Comparison of ENCODE assay signal across 8 cellular contexts in genomic region chr11:26286472-26287066, GRCh38. TPM values are rescaled to one million over a fixed set of nuclear protein-coding genes. Genes with fewer than 3 reads are reported as not detected.
A peak's percentile ranks its signal among the peaks of the same experiment; 100 is the strongest.
DNase-seq lines count a peak whose midpoint lies in the region; ATAC-seq, FAIRE-seq and TF ChIP-seq lines count a peak whose summit lies in the region.

No MANE protein-coding gene starts in this region.

- H3K9me1 ChIP-seq in keratinocyte (ENCODE audit: control insufficient read depth, extremely low read depth, insufficient read depth, low read length): no peaks in the 10 kb centered on the region

- H4K20me1 ChIP-seq in keratinocyte (ENCODE audit: control insufficient read depth, extremely low read depth, insufficient read depth, low read length): no peaks in the 10 kb centered on the region

- in situ Hi-C loops in SK-MEL-5 (cut with HindIII; ENCODE audit: low pct_unique_long_range_greater_than_20kb, low sequenced_read_pairs): no loop called here

- TF ChIP-seq CTCF in HFFc6 (IDR thresholded peaks at IDR 0.05) (peak; percentile 71), keratinocyte (optimal IDR thresholded peaks at IDR 0.05 in 1 of 3, IDR thresholded peaks at IDR 0.05 in 1 of 3, conservative IDR thresholded peaks at IDR 0.05 in 1 of 3; ENCODE audit: extremely low read depth in 1 of 3, insufficient read depth in 2 of 3, low read length in 3 of 3) (peak; percentile 44 to 66 (median 50))

- H3K27me3 ChIP-seq in keratinocyte (ENCODE audit: control insufficient read depth, extremely low read depth, insufficient read depth, low read length): no peaks in the 10 kb centered on the region

- peak; percentile 55 for DNase-seq in D341Med (ENCODE audit: low spot score)
- no peak for DNase-seq in HFFc6
- DNase-seq in SK-MEL-5 (ENCODE audit: low read depth, low spot score): peak; percentile 61
- DNase-seq in keratinocyte (ENCODE audit: low read depth, low spot score): no peak
- no peak for DNase-seq in activated naive CD4-positive, alpha-beta T cell treated with Interleukin-2 at 50 U/mL for 16 hours
- no peak for DNase-seq in cardiac septum (ENCODE audit: low spot score)
- no peak for DNase-seq in pons (ENCODE audit: low spot score)
- no peak for DNase-seq in stimulated activated naive CD8-positive, alpha-beta T cell treated with anti-CD3 and anti-CD28 coated beads, Interleukin-15, amount 100 ng/mL, for 72 hours

- dilution Hi-C loops in keratinocyte (cut with MboI; ENCODE audit: extremely low pct_ligation_motif_present, low sequenced_read_pairs): no loop called here

- no peak overlapping the region for H3K27ac Mint-ChIP-seq in HFFc6
- no peak overlapping the region for H3K27ac Mint-ChIP-seq in stimulated activated naive CD8-positive, alpha-beta T cell treated with anti-CD3 and anti-CD28 coated beads, Interleukin-15, amount 100 ng/mL, for 72 hours

- H3K4me1 Mint-ChIP-seq in HFFc6 (ENCODE audit: low read depth): peaks cover 21% of the 10 kb centered on the region
- peaks cover 8% of the 10 kb centered on the region for H3K4me1 Mint-ChIP-seq in stimulated activated naive CD8-positive, alpha-beta T cell treated with anti-CD3 and anti-CD28 coated beads, Interleukin-15, amount 100 ng/mL, for 72 hours

- H2AFZ ChIP-seq in keratinocyte (ENCODE audit: control insufficient read depth, low read length): no peak overlapping the region

- H3K27ac ChIP-seq in keratinocyte (ENCODE audit: control insufficient read depth, insufficient read depth, low read length): no peak overlapping the region

- no peak overlapping the region for H3K9ac ChIP-seq in keratinocyte (ENCODE audit: control insufficient read depth, extremely low read depth, insufficient read depth, low read length)

- H3K79me2 ChIP-seq in keratinocyte (ENCODE audit: control insufficient read depth, insufficient read depth, low read length): no peaks in the 10 kb centered on the region

- no peak overlapping the region for H3K4me3 ChIP-seq in keratinocyte (ENCODE audit: control insufficient read depth in 2 of 3, extremely low read depth in 1 of 3, insufficient read depth in 2 of 3, low read depth in 1 of 3, low read length in 3 of 3)

- peak overlapping the region; percentile 47 for H3K4me3 Mint-ChIP-seq in HFFc6
- no peak overlapping the region for H3K4me3 Mint-ChIP-seq in stimulated activated naive CD8-positive, alpha-beta T cell treated with anti-CD3 and anti-CD28 coated beads, Interleukin-15, amount 100 ng/mL, for 72 hours

- peak; percentile 9 for FAIRE-seq in keratinocyte (lab: Jason Lieb, UNC)

- H3K27me3 Mint-ChIP-seq in HFFc6 (ENCODE audit: insufficient read depth): peaks cover 5% of the 10 kb centered on the region; the same call in 1 of the 2 replicates
- H3K27me3 Mint-ChIP-seq in stimulated activated naive CD8-positive, alpha-beta T cell treated with anti-CD3 and anti-CD28 coated beads, Interleukin-15, amount 100 ng/mL, for 72 hours: peaks cover 13% of the 10 kb centered on the region

- H3K9me3 ChIP-seq in keratinocyte (ENCODE audit: control insufficient read depth, low read depth, low read length): no peaks in the 10 kb centered on the region

- no peaks in the 10 kb centered on the region for H3K4me1 ChIP-seq in keratinocyte (ENCODE audit: control insufficient read depth, extremely low read depth, insufficient read depth, low read length)

- no peak overlapping the region for H3K4me2 ChIP-seq in keratinocyte (ENCODE audit: control insufficient read depth, extremely low read depth, insufficient read depth, low read depth, low read length)

- no peaks in the 10 kb centered on the region for H3K36me3 Mint-ChIP-seq in HFFc6 (ENCODE audit: low read depth)

- intact Hi-C loops in cardiac septum (cut with DNase I): no loop called here

- no peaks in the 10 kb centered on the region for H3K36me3 ChIP-seq in keratinocyte (ENCODE audit: control insufficient read depth in 2 of 2, extremely low read depth in 1 of 2, insufficient read depth in 2 of 2, low read length in 2 of 2)

- ATAC-seq in stimulated activated naive CD8-positive, alpha-beta T cell treated with anti-CD3 and anti-CD28 coated beads, Interleukin-15, amount 100 ng/mL, for 72 hours: no peak

- H3K9me3 Mint-ChIP-seq in HFFc6: no peaks in the 10 kb centered on the region
- peaks cover 0 to 11% of the 10 kb centered on the region in 2 donors for H3K9me3 Mint-ChIP-seq in stimulated activated naive CD8-positive, alpha-beta T cell treated with anti-CD3 and anti-CD28 coated beads, Interleukin-15, amount 100 ng/mL, for 72 hours

RNA-seq across cellular contexts. Expression of gene ANO3, which starts 45.4 kb away (rescaled TPM):
- total RNA-seq in HFFc6 (2021; fragmentation: NEBNext Ultra II Directional; extraction: Animal tissue kit (Norgen Biotek cat#: 25700)): under 1 TPM in 5 of 6 experiments, not detected in 1; 0.02 to 0.10 (median 0.05) TPM
- 1.5 and 2.0 TPM in 2 replicates for total RNA-seq in SK-MEL-5 (2014; rRNA removed; shearing (Covaris generic))
- polyA plus RNA-seq in SK-MEL-5 (2015; cell fraction: cytosol; rRNA removed): 2.8 and 2.9 TPM in 2 replicates
- polyA plus RNA-seq in SK-MEL-5 (2015; cell fraction: nucleus; rRNA removed): 2.7 and 6.2 TPM in 2 replicates
- polyA plus RNA-seq in keratinocyte: 0.01 TPM in 2 of 3 replicates, not detected in the other
- polyA plus RNA-seq in keratinocyte (2011; ENCODE audit: low read depth): not detected
- not detected in 2 replicates for polyA plus RNA-seq in keratinocyte (2011; cell fraction: cytosol; rRNA removed)
- polyA plus RNA-seq in keratinocyte (2011; cell fraction: nucleus; rRNA removed): not detected in 2 replicates
- not detected in 2 replicates for polyA plus RNA-seq in keratinocyte (2012; ENCODE audit: low replicate concordance)
- 0.06 TPM in 1 of 3 replicates, not detected in the others for polyA minus RNA-seq in keratinocyte
- polyA minus RNA-seq in keratinocyte (2011; cell fraction: cytosol; rRNA and poly(A)+ RNA removed): not detected
- polyA minus RNA-seq in keratinocyte (2011; cell fraction: nucleus; rRNA and poly(A)+ RNA removed): not detected in 2 replicates
- not detected for total RNA-seq in cardiac septum

Comparison
In these comparisons a context has a peak if more than half of its experiments do, and no peak if none do; other contexts are left out.
1. DNase-seq: peak in D341Med (single experiment) and SK-MEL-5 (single experiment); none in HFFc6 (single experiment), keratinocyte (single experiment), activated naive CD4-positive, alpha-beta T cell treated with Interleukin-2 at 50 U/mL for 16 hours (single experiment), cardiac septum (single experiment), pons (single experiment) and stimulated activated naive CD8-positive, alpha-beta T cell treated with anti-CD3 and anti-CD28 coated beads, Interleukin-15, amount 100 ng/mL, for 72 hours (0 of 2).